ENCODE assay signal across 1 cellular context in the genomic region with DNA sequence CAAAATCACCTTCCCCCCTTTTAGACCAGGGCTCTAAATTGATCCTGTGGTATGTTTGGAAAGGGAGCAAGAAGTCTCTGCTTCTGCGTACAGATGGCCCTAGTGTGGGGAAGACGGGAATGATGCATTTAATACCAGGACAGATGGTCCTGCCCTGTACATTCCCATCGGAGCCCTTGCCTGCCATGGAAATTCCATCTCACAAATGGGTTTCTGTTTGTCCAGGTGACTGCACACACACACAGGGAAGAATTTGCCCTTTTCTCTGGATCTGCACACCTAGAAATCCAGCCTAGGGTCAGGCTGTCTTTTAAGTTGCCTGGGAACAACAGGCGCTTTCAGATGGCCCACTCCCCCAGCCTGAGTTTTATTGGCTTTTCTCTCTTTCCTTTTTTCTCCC.
TF ChIP-seq lines count a peak whose summit lies in the region.

No MANE protein-coding gene starts in this region.

TF ChIP-seq in GM23338, 12 proteins besides CTCF, POLR2A, EP300 and RAD21 (continued from another document):
- TF ChIP-seq, protein P1, sequence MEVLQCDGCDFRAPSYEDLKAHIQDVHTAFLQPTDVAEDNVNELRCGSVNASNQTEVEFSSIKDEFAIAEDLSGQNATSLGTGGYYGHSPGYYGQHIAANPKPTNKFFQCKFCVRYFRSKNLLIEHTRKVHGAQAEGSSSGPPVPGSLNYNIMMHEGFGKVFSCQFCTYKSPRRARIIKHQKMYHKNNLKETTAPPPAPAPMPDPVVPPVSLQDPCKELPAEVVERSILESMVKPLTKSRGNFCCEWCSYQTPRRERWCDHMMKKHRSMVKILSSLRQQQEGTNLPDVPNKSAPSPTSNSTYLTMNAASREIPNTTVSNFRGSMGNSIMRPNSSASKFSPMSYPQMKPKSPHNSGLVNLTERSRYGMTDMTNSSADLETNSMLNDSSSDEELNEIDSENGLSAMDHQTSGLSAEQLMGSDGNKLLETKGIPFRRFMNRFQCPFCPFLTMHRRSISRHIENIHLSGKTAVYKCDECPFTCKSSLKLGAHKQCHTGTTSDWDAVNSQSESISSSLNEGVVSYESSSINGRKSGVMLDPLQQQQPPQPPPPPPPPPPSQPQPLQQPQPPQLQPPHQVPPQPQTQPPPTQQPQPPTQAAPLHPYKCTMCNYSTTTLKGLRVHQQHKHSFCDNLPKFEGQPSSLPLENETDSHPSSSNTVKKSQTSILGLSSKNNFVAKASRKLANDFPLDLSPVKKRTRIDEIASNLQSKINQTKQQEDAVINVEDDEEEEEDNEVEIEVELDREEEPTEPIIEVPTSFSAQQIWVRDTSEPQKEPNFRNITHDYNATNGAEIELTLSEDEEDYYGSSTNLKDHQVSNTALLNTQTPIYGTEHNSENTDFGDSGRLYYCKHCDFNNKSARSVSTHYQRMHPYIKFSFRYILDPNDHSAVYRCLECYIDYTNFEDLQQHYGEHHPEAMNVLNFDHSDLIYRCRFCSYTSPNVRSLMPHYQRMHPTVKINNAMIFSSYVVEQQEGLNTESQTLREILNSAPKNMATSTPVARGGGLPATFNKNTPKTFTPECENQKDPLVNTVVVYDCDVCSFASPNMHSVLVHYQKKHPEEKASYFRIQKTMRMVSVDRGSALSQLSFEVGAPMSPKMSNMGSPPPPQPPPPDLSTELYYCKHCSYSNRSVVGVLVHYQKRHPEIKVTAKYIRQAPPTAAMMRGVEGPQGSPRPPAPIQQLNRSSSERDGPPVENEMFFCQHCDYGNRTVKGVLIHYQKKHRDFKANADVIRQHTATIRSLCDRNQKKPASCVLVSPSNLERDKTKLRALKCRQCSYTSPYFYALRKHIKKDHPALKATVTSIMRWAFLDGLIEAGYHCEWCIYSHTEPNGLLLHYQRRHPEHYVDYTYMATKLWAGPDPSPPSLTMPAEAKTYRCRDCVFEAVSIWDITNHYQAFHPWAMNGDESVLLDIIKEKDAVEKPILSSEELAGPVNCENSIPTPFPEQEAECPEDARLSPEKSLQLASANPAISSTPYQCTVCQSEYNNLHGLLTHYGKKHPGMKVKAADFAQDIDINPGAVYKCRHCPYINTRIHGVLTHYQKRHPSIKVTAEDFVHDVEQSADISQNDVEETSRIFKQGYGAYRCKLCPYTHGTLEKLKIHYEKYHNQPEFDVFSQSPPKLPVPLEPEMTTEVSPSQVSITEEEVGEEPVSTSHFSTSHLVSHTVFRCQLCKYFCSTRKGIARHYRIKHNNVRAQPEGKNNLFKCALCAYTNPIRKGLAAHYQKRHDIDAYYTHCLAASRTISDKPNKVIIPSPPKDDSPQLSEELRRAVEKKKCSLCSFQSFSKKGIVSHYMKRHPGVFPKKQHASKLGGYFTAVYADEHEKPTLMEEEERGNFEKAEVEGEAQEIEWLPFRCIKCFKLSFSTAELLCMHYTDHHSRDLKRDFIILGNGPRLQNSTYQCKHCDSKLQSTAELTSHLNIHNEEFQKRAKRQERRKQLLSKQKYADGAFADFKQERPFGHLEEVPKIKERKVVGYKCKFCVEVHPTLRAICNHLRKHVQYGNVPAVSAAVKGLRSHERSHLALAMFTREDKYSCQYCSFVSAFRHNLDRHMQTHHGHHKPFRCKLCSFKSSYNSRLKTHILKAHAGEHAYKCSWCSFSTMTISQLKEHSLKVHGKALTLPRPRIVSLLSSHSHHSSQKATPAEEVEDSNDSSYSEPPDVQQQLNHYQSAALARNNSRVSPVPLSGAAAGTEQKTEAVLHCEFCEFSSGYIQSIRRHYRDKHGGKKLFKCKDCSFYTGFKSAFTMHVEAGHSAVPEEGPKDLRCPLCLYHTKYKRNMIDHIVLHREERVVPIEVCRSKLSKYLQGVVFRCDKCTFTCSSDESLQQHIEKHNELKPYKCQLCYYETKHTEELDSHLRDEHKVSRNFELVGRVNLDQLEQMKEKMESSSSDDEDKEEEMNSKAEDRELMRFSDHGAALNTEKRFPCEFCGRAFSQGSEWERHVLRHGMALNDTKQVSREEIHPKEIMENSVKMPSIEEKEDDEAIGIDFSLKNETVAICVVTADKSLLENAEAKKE (CRISPR knock-in tag; IDR thresholded peaks at IDR 0.05), result no peak
- TF ChIP-seq EZH2phosphoT487 (IDR thresholded peaks at IDR 0.05; ENCODE audit: unreplicated experiment) (no peak), REST (IDR thresholded peaks at IDR 0.05; ENCODE audit: unreplicated experiment) (no peak), ETS1 (IDR thresholded peaks at IDR 0.05) (no peak)
